23 cellular contexts compared by ENCODE assay signal in genomic region chrX:155757366-155757765, GRCh38.
"Had no signal": no experiment of that assay in that cellular context is flagged by ENCODE, and none has a peak within 500 bp of the region (broad histone marks: within the 10 kb centered on the region; RNA-seq: fewer than 3 reads in every experiment).

No MANE protein-coding gene starts in this region.

- DNase-seq: stimulated activated CD4-positive, alpha-beta T cell treated with anti-CD3 and anti-CD28 coated beads, Interleukin-2, amount 100 ng/mL, for 48 hours; stimulated activated CD4-positive, alpha-beta T cell treated with anti-CD3 and anti-CD28 coated beads, Interleukin-4, amount 100 ng/mL, for 1 hour; stimulated activated CD4-positive, alpha-beta T cell treated with anti-CD3 and anti-CD28 coated beads, Interleukin-4, amount 100 ng/mL, for 24 hours; stimulated activated CD4-positive, alpha-beta T cell treated with anti-CD3 and anti-CD28 coated beads, Interleukin-4, amount 100 ng/mL, for 4 hours; stimulated activated CD8-positive, alpha-beta memory T cell treated with anti-CD3 and anti-CD28 coated beads, Interleukin-4, amount 100 ng/mL, for 48 hours; stimulated activated naive B cell treated with anti-CD40 and anti-IgM and Interleukin-4, amounts not matched to agents 10 μg/mL and 1 μg/mL and 100 μg/mL, for 72 hours; stimulated activated naive CD4-positive, alpha-beta T cell; stimulated activated naive CD4-positive, alpha-beta T cell treated with Interleukin-2 at 50 U/mL for 16 hours; stimulated activated naive CD8-positive, alpha-beta T cell treated with anti-CD3 and anti-CD28 coated beads, Interleukin-15, amount 100 ng/mL, for 72 hours; stimulated activated naive CD8-positive, alpha-beta T cell treated with anti-CD3 and anti-CD28 coated beads, Interleukin-15, Interleukin-2, amounts not matched to agents 100 U/mL and 50 U/mL, for 24 hours; stomach; substantia nigra; testis; thyroid gland; tibial artery; transverse colon; upper lobe of left lung; upper lobe of right lung; uterus had no signal

- H3K36me3 ChIP-seq: stomach, suprapubic skin, thoracic aorta, thyroid gland, tibial artery, tibial nerve, transverse colon, upper lobe of left lung, upper lobe of right lung, uterus, vagina had no signal

- H3K4me3 ChIP-seq: stomach, suprapubic skin, testis, thoracic aorta, thyroid gland, tibial artery, tibial nerve, transverse colon, upper lobe of left lung, upper lobe of right lung, uterus, vagina had no signal

- H3K27me3 ChIP-seq: stomach, suprapubic skin, testis, thyroid gland, tibial artery, tibial nerve, transverse colon, upper lobe of left lung, upper lobe of right lung, uterus, vagina had no signal

- H3K4me1 ChIP-seq: stomach, suprapubic skin, testis, thyroid gland, tibial artery, tibial nerve, transverse colon, upper lobe of left lung, upper lobe of right lung, uterus, vagina had no signal

- H3K9me3 ChIP-seq: stomach, suprapubic skin, testis, thoracic aorta, thyroid gland, tibial artery, tibial nerve, upper lobe of left lung, upper lobe of right lung, uterus, vagina had no signal

- H3K27ac ChIP-seq: stomach, suprapubic skin, testis, thoracic aorta, thyroid gland, tibial artery, tibial nerve, transverse colon, upper lobe of left lung, upper lobe of right lung, uterus, vagina had no signal
